Comparison of ENCODE assay signal across 8 cellular contexts in genomic region chr1:45012639-45013278, GRCh38. TPM values are rescaled to one million over a fixed set of nuclear protein-coding genes. Genes with fewer than 3 reads are reported as not detected.
DNase-seq lines count a peak whose midpoint lies in the region; ATAC-seq, FAIRE-seq and TF ChIP-seq lines count a peak whose summit lies in the region.

No MANE protein-coding gene starts in this region.

- CTCF ChIA-PET in IMR-90 (lab: Yijun Ruan, JAX): interaction anchor here (0.6 to 1.2 kb wide), 2 partner anchors 45 to 291 kb away, joined by 3 to 7 read pairs; no protein-coding TSS in a partner anchor

- in situ Hi-C loops in IMR-90 (cut with MboI; ENCODE audit: low sequenced_read_pairs): loop anchor here (5.0 kb wide), 3 partner anchors 290 to 555 kb away; partner anchors contain the start of gene TESK2

- no peak for TF ChIP-seq POLR2A in IMR-90 (IDR thresholded peaks at IDR 0.05; ENCODE audit: low read depth, low read length)

- H3K27ac ChIP-seq in IMR-90 (ENCODE audit: insufficient read depth, low read length) (peak overlapping the region; percentile 53), caudate nucleus (ENCODE audit: low read depth, low read length) (peak overlapping the region; percentile 69), keratinocyte (ENCODE audit: control insufficient read depth, insufficient read depth, low read length) (peak overlapping the region; percentile 88), smooth muscle cell (ENCODE audit: low read depth) (peak overlapping the region; percentile 54)

- H3F3A ChIP-seq in smooth muscle cell (ENCODE audit: low read depth): no peaks in the 10 kb centered on the region

- peaks cover 25 to 63% of the 10 kb centered on the region in 2 experiments for H3K79me1 ChIP-seq in IMR-90 (ENCODE audit: low read depth in 1 of 2, low read length in 2 of 2)

- peak; percentile 57 for FAIRE-seq in keratinocyte (lab: Jason Lieb, UNC)

- H3K9me1 ChIP-seq in IMR-90 (ENCODE audit: insufficient read depth, low read length) (peaks cover 13% of the 10 kb centered on the region), keratinocyte (ENCODE audit: control insufficient read depth, extremely low read depth, insufficient read depth, low read length) (no peaks in the 10 kb centered on the region)

- peak overlapping the region; percentile 28 for H2BK120ac ChIP-seq in IMR-90 (ENCODE audit: low read depth, low read length)

- peak overlapping the region; percentile 77 for H2BK5ac ChIP-seq in IMR-90 (ENCODE audit: low read depth, low read length, poor library complexity, severe bottlenecking)

- H4K5ac ChIP-seq in IMR-90 (ENCODE audit: low read depth, low read length): peak overlapping the region; percentile 83

- H2BK20ac ChIP-seq in IMR-90 (ENCODE audit: low read depth, low read length): no peak overlapping the region

- H3K9ac ChIP-seq in IMR-90 (ENCODE audit: low read depth, low read length): peak overlapping the region; percentile 74
- H3K9ac ChIP-seq in keratinocyte (ENCODE audit: control insufficient read depth, extremely low read depth, insufficient read depth, low read length): peak overlapping the region; percentile 86
- peak overlapping the region; percentile 50 for H3K9ac ChIP-seq in smooth muscle cell (ENCODE audit: low read depth)

- dilution Hi-C loops in IMR-90 (cut with HindIII; ENCODE audit: low sequenced_read_pairs, unreplicated experiment) (no loop called here), keratinocyte (cut with MboI; ENCODE audit: extremely low pct_ligation_motif_present, low sequenced_read_pairs) (no loop called here)

- peaks cover 15% of the 10 kb centered on the region for H3K36me3 Mint-ChIP-seq in T-helper 1 cell treated with Interleukin-12 subunit alpha and Interleukin-12 subunit beta and Interleukin-4 antibody, amounts not matched to agents 30 μg/mL and 1 μg/mL, for 36 hours (ENCODE audit: low read depth)

- peak overlapping the region; percentile 91 for H2AK9ac ChIP-seq in IMR-90 (replicated peaks; ENCODE audit: low read depth, low read length, poor library complexity)

- H2AFZ ChIP-seq in IMR-90 (replicated peaks; ENCODE audit: low read length, poor library complexity) (peak overlapping the region; percentile 85), keratinocyte (ENCODE audit: control insufficient read depth, low read length) (peak overlapping the region; percentile 88), smooth muscle cell (ENCODE audit: low read depth) (peak overlapping the region; percentile 98)

- no peaks in the 10 kb centered on the region for H3K27me3 Mint-ChIP-seq in T-helper 1 cell treated with Interleukin-12 subunit alpha and Interleukin-12 subunit beta and Interleukin-4 antibody, amounts not matched to agents 30 μg/mL and 1 μg/mL, for 36 hours (ENCODE audit: low read depth)

- no peak for TF ChIP-seq RAD21 in IMR-90 (IDR thresholded peaks at IDR 0.05; ENCODE audit: low read length)

- peak overlapping the region; percentile 74; the same call in 1 of the 2 replicates for H3K56ac ChIP-seq in IMR-90 (ENCODE audit: extremely low read depth, insufficient read depth, low read length)

- H4K91ac ChIP-seq in IMR-90 (ENCODE audit: insufficient read depth, low read depth, low read length): peak overlapping the region; percentile 53

- H3K4me1 ChIP-seq in IMR-90 (ENCODE audit: control insufficient read depth, insufficient read depth, low read length) (peaks cover 12% of the 10 kb centered on the region), keratinocyte (ENCODE audit: control insufficient read depth, extremely low read depth, insufficient read depth, low read length) (peaks cover 21% of the 10 kb centered on the region), smooth muscle cell (ENCODE audit: low read depth) (peaks cover 17% of the 10 kb centered on the region)

- ATAC-seq in IMR-90 (ENCODE audit: low read depth): peak; percentile 40
- ATAC-seq in HG02870 (IDR thresholded peaks at IDR 0.05; ENCODE audit: unreplicated experiment): no peak

- peak overlapping the region; percentile 80 for H3K27ac Mint-ChIP-seq in T-helper 1 cell treated with Interleukin-12 subunit alpha and Interleukin-12 subunit beta and Interleukin-4 antibody, amounts not matched to agents 30 μg/mL and 1 μg/mL, for 36 hours

- DNase-seq in D341Med (ENCODE audit: low spot score) (peak; percentile 45), IMR-90 (peak; percentile 66), caudate nucleus (lab: John Stamatoyannopoulos, UW) (peak in 47 of 61 donors; percentile 7 to 70 (median 34)), keratinocyte (ENCODE audit: low read depth, low spot score) (peak; percentile 28), smooth muscle cell (lab: John Stamatoyannopoulos, UW; ENCODE audit: unreplicated experiment) (peak; percentile 14), NCI-H1930 (lab: John Stamatoyannopoulos, UW) (no peak)

- H3K4me2 ChIP-seq in IMR-90 (ENCODE audit: low read depth, low read length): peak overlapping the region; percentile 89
- H3K4me2 ChIP-seq in keratinocyte (ENCODE audit: control insufficient read depth, extremely low read depth, insufficient read depth, low read depth, low read length): peak overlapping the region; percentile 99
- H3K4me2 ChIP-seq in smooth muscle cell: peak overlapping the region; percentile 99

- H3K18ac ChIP-seq in IMR-90 (ENCODE audit: low read depth, low read length): no peak overlapping the region

- peaks cover 26% of the 10 kb centered on the region for H3K79me2 ChIP-seq in keratinocyte (ENCODE audit: control insufficient read depth, insufficient read depth, low read length)
- peaks cover 10% of the 10 kb centered on the region for H3K79me2 ChIP-seq in smooth muscle cell (ENCODE audit: low read depth)

- H3K36me3 ChIP-seq in IMR-90 (ENCODE audit: control insufficient read depth, insufficient read depth, low read length) (peaks cover 28% of the 10 kb centered on the region), keratinocyte (ENCODE audit: control insufficient read depth in 2 of 2, extremely low read depth in 1 of 2, insufficient read depth in 2 of 2, low read length in 2 of 2) (peaks cover 25 to 27% of the 10 kb centered on the region in 2 experiments), smooth muscle cell (ENCODE audit: low read depth) (no peaks in the 10 kb centered on the region)

- H4K20me1 ChIP-seq in IMR-90 (ENCODE audit: insufficient read depth, low read length) (peaks cover 9% of the 10 kb centered on the region; the same call in 1 of the 2 replicates), keratinocyte (ENCODE audit: control insufficient read depth, extremely low read depth, insufficient read depth, low read length) (no peaks in the 10 kb centered on the region), smooth muscle cell (ENCODE audit: low read depth) (peaks cover 6% of the 10 kb centered on the region)

- TF ChIP-seq CTCF in IMR-90 (conservative IDR thresholded peaks at IDR 0.05; ENCODE audit: low read depth, low read length): no peak
- TF ChIP-seq CTCF in keratinocyte (optimal IDR thresholded peaks at IDR 0.05 in 1 of 3, IDR thresholded peaks at IDR 0.05 in 1 of 3, conservative IDR thresholded peaks at IDR 0.05 in 1 of 3; ENCODE audit: extremely low read depth in 1 of 3, insufficient read depth in 2 of 3, low read length in 3 of 3): no peak
- TF ChIP-seq CTCF in smooth muscle cell (IDR thresholded peaks at IDR 0.05; ENCODE audit: borderline replicate concordance, insufficient read depth, poor library complexity, severe bottlenecking): no peak

- peak overlapping the region; percentile 80 for H3K4me3 Mint-ChIP-seq in T-helper 1 cell treated with Interleukin-12 subunit alpha and Interleukin-12 subunit beta and Interleukin-4 antibody, amounts not matched to agents 30 μg/mL and 1 μg/mL, for 36 hours

- H2AK5ac ChIP-seq in IMR-90 (ENCODE audit: low read depth, low read length): peak overlapping the region; percentile 55; the same call in 1 of the 2 replicates

- 20% methylated on average over 7 of the region's 21 CpGs; no CpG with 5 or more reads in 1 of the 2 experiments for WGBS in IMR-90 (ENCODE audit: extremely low coverage in 2 of 2, insufficient read length in 1 of 2), 2 experiments
- WGBS in smooth muscle cell (ENCODE audit: low lambda C conversion rate): 8% methylated on average over 21 of the region's 21 CpGs

- peak overlapping the region; percentile 77 to 95 for H4K8ac ChIP-seq in IMR-90 (ENCODE audit: low read depth in 2 of 2, low read length in 2 of 2)

- no peak overlapping the region for H2BK15ac ChIP-seq in IMR-90 (ENCODE audit: low read depth, low read length)

- H3K23ac ChIP-seq in IMR-90 (ENCODE audit: low read depth, low read length): peak overlapping the region; percentile 64; the same call in 1 of the 2 replicates

- no peaks in the 10 kb centered on the region for H3K9me3 Mint-ChIP-seq in T-helper 1 cell treated with Interleukin-12 subunit alpha and Interleukin-12 subunit beta and Interleukin-4 antibody, amounts not matched to agents 30 μg/mL and 1 μg/mL, for 36 hours

- H3K9me3 ChIP-seq in IMR-90 (ENCODE audit: control insufficient read depth, insufficient read depth, low read length) (no peaks in the 10 kb centered on the region), keratinocyte (ENCODE audit: control insufficient read depth, low read depth, low read length) (no peaks in the 10 kb centered on the region), smooth muscle cell (replicated peaks; ENCODE audit: low read depth) (no peaks in the 10 kb centered on the region)

- peaks cover 28% of the 10 kb centered on the region for H3K4me1 Mint-ChIP-seq in T-helper 1 cell treated with Interleukin-12 subunit alpha and Interleukin-12 subunit beta and Interleukin-4 antibody, amounts not matched to agents 30 μg/mL and 1 μg/mL, for 36 hours (ENCODE audit: low read depth)

- peak overlapping the region; percentile 62 for H3K4me3 ChIP-seq in IMR-90 (ENCODE audit: insufficient read depth, low read depth, low read length)
- H3K4me3 ChIP-seq in keratinocyte (ENCODE audit: control insufficient read depth in 2 of 3, extremely low read depth in 1 of 3, insufficient read depth in 2 of 3, low read depth in 1 of 3, low read length in 3 of 3): peak overlapping the region; percentile 55 to 94 (median 93)
- peak overlapping the region; percentile 88 for H3K4me3 ChIP-seq in smooth muscle cell

- no TSS peak for BruUV-seq in IMR-90 (replicated peaks; lab: Mats Ljungman, UMichigan)

- peak overlapping the region; percentile 83 for H3K4ac ChIP-seq in IMR-90 (ENCODE audit: low read depth, low read length)

- POLR2A ChIA-PET in IMR-90 (lab: Charles Lee; ENCODE audit: unreplicated experiment): interaction anchor here (1.0 to 1.7 kb wide), 2 partner anchors 193 to 238 kb away, joined by 3 to 6 read pairs; partner anchors contain the start of gene RPS8

- intact Hi-C loops in IMR-90 (cut with micrococcal nuclease): loop anchor here (5.0 kb wide), 4 partner anchors 220 to 560 kb away; partner anchors contain the start of genes MUTYH, RNU5D-1 and TOE1

- peak overlapping the region; percentile 85 for H3K14ac ChIP-seq in IMR-90 (replicated peaks; ENCODE audit: low read depth, low read length)

- no peaks in the 10 kb centered on the region for H3K27me3 ChIP-seq in IMR-90 (ENCODE audit: control insufficient read depth, insufficient read depth, low read length)
- no peaks in the 10 kb centered on the region for H3K27me3 ChIP-seq in keratinocyte (ENCODE audit: control insufficient read depth, extremely low read depth, insufficient read depth, low read length)
- H3K27me3 ChIP-seq in smooth muscle cell (ENCODE audit: low read depth): no peaks in the 10 kb centered on the region

RNA-seq across cellular contexts. Expression of gene UROD, which starts 0.7 kb away (rescaled TPM):
- total RNA-seq in IMR-90 (2012; rRNA removed) (165 and 220 TPM in 2 replicates), smooth muscle cell (53.7 and 82.4 TPM in 2 replicates)
- polyA plus RNA-seq in IMR-90 (2012; rRNA removed) (224 and 247 TPM in 2 replicates), keratinocyte (157 to 212 TPM (median 174 TPM) in 3 replicates), smooth muscle cell (122 and 123 TPM in 2 replicates)
- 256 and 274 TPM in 2 replicates for polyA plus RNA-seq in IMR-90 (2012; cell fraction: cytosol; rRNA removed)
- 310 and 337 TPM in 2 replicates for polyA plus RNA-seq in IMR-90 (2012; cell fraction: nucleus; rRNA removed; ENCODE audit: low replicate concordance)
- 24.1 TPM for polyA plus RNA-seq in keratinocyte (2011; ENCODE audit: low read depth)
- 179 and 214 TPM in 2 replicates for polyA plus RNA-seq in keratinocyte (2011; cell fraction: cytosol; rRNA removed)
- 191 and 217 TPM in 2 replicates for polyA plus RNA-seq in keratinocyte (2011; cell fraction: nucleus; rRNA removed)
- polyA plus RNA-seq in keratinocyte (2012; ENCODE audit: low replicate concordance): 46.3 and 122 TPM in 2 replicates
- 122 to 185 TPM (median 158 TPM) in 3 replicates for polyA minus RNA-seq in keratinocyte
- polyA minus RNA-seq in keratinocyte (2011; cell fraction: cytosol; rRNA and poly(A)+ RNA removed): 86.1 TPM
- polyA minus RNA-seq in keratinocyte (2011; cell fraction: nucleus; rRNA and poly(A)+ RNA removed): 36.7 and 50.2 TPM in 2 replicates

RNA-seq across cellular contexts. Expression of gene HECTD3, which starts 1.6 kb away (rescaled TPM):
- 12.2 and 14.4 TPM in 2 replicates for total RNA-seq in IMR-90 (2012; rRNA removed)
- polyA plus RNA-seq in IMR-90 (2012; rRNA removed): 39.5 and 44.1 TPM in 2 replicates
- 22.3 and 28.3 TPM in 2 replicates for polyA plus RNA-seq in IMR-90 (2012; cell fraction: cytosol; rRNA removed)
- polyA plus RNA-seq in IMR-90 (2012; cell fraction: nucleus; rRNA removed; ENCODE audit: low replicate concordance): 142 and 150 TPM in 2 replicates
- 28.1 to 38.2 TPM (median 34.9 TPM) in 3 replicates for polyA plus RNA-seq in keratinocyte
- 18.6 TPM for polyA plus RNA-seq in keratinocyte (2011; ENCODE audit: low read depth)
- 29.1 and 35.1 TPM in 2 replicates for polyA plus RNA-seq in keratinocyte (2011; cell fraction: cytosol; rRNA removed)
- polyA plus RNA-seq in keratinocyte (2011; cell fraction: nucleus; rRNA removed): 71.8 and 72.6 TPM in 2 replicates
- polyA plus RNA-seq in keratinocyte (2012; ENCODE audit: low replicate concordance): 21.5 and 28.9 TPM in 2 replicates
- polyA minus RNA-seq in keratinocyte: 51.7 to 64.3 TPM (median 52.0 TPM) in 3 replicates
- polyA minus RNA-seq in keratinocyte (2011; cell fraction: cytosol; rRNA and poly(A)+ RNA removed): 43.5 TPM
- polyA minus RNA-seq in keratinocyte (2011; cell fraction: nucleus; rRNA and poly(A)+ RNA removed): 20.3 and 23.7 TPM in 2 replicates
- total RNA-seq in smooth muscle cell: 22.1 and 22.7 TPM in 2 replicates
- 34.6 and 41.7 TPM in 2 replicates for polyA plus RNA-seq in smooth muscle cell

RNA-seq across cellular contexts. Expression of gene EIF2B3, which starts 26.4 kb away (rescaled TPM):
- total RNA-seq in IMR-90 (2012; rRNA removed): 63.3 and 77.8 TPM in 2 replicates
- polyA plus RNA-seq in IMR-90 (2012; rRNA removed): 33.7 and 36.6 TPM in 2 replicates
- 9.4 and 19.0 TPM in 2 replicates for polyA plus RNA-seq in IMR-90 (2012; cell fraction: cytosol; rRNA removed)
- polyA plus RNA-seq in IMR-90 (2012; cell fraction: nucleus; rRNA removed; ENCODE audit: low replicate concordance): 3.5 and 14.0 TPM in 2 replicates
- polyA plus RNA-seq in keratinocyte: 29.3 to 46.7 TPM (median 35.2 TPM) in 3 replicates
- polyA plus RNA-seq in keratinocyte (2011; ENCODE audit: low read depth): 19.7 TPM
- polyA plus RNA-seq in keratinocyte (2011; cell fraction: cytosol; rRNA removed): 28.2 and 38.1 TPM in 2 replicates
- 26.1 and 29.4 TPM in 2 replicates for polyA plus RNA-seq in keratinocyte (2011; cell fraction: nucleus; rRNA removed)
- 21.5 and 28.6 TPM in 2 replicates for polyA plus RNA-seq in keratinocyte (2012; ENCODE audit: low replicate concordance)
- 12.1 to 58.2 TPM (median 18.5 TPM) in 3 replicates for polyA minus RNA-seq in keratinocyte
- polyA minus RNA-seq in keratinocyte (2011; cell fraction: cytosol; rRNA and poly(A)+ RNA removed): 19.4 TPM
- polyA minus RNA-seq in keratinocyte (2011; cell fraction: nucleus; rRNA and poly(A)+ RNA removed): 21.4 and 31.3 TPM in 2 replicates
- 22.0 and 29.8 TPM in 2 replicates for total RNA-seq in smooth muscle cell
- 24.2 and 26.9 TPM in 2 replicates for polyA plus RNA-seq in smooth muscle cell

Comparison
In these comparisons a context has a peak if more than half of its experiments do, and no peak if none do; other contexts are left out.
1. DNase-seq: peak in D341Med (single experiment), IMR-90 (single experiment), caudate nucleus (47 of 61), keratinocyte (single experiment) and smooth muscle cell (single experiment); none in NCI-H1930 (0 of 2).
2. Peak in every context shown above with its lines, with median percentiles within 50 percentile points of each other: H2AFZ ChIP-seq, H3K27ac ChIP-seq, H3K4me2 ChIP-seq, H3K4me3 ChIP-seq and H3K9ac ChIP-seq.